ENCODE assay signal across 15 cellular contexts in the genomic region with DNA sequence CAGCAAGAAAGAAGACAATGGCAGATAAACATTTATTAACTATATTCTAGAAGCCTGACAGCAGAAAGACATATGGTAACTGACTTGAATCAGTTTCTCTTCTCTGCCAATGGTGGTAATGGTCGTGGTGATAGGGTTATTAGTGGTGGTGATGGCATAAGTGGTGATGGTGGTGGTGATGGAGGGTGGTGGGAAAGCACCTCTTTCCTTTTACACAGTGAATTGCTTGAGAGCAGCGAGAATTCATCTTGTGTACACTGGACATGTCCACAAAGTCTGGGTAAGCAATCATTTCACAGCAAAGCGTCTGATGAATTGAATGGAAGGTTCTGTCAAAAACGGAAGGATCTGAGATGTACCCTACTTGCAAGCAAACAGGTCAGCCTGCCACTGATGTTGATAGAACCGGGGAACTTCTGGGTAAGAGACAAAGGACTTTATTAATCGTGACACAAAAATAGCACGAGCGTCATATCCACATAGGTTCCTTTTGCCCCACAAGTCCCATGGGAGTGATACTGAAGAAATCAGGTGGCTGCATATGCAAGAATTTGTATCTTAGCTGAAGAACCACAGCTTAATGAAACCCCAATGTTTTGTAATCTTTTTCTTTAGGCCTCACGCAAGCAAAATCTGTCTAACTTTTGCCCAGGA. TPM values are rescaled to one million over a fixed set of nuclear protein-coding genes. Genes with fewer than 3 reads are reported as not detected.
DNase-seq lines count a peak whose midpoint lies in the region; ATAC-seq, FAIRE-seq and TF ChIP-seq lines count a peak whose summit lies in the region.
"Had no signal": no experiment of that assay in that cellular context is flagged by ENCODE, and none has a peak within 500 bp of the region (broad histone marks: within the 10 kb centered on the region; RNA-seq: fewer than 3 reads in every experiment).

No MANE protein-coding gene starts in this region.

- WGBS in HepG2 (ENCODE audit: low lambda C conversion rate), result 35% methylated on average over 9 of the region's 9 CpGs

- no peak overlapping the region for H3K27ac ChIP-seq in HepG2 (ENCODE audit: extremely low read length, insufficient read depth, low read length)
- H3K27ac ChIP-seq: heart left ventricle, prostate gland had no signal

- no peaks in the 10 kb centered on the region for H4K20me1 ChIP-seq in HepG2 (ENCODE audit: insufficient read depth, low read length)

- in situ Hi-C loops in HepG2 (cut with HindIII; ENCODE audit: extremely low pct_ligation_motif_present, low pct_unique_long_range_greater_than_20kb), result no loop called here

- H3K4me2 ChIP-seq in HepG2 (ENCODE audit: low read depth, low read length), result no peak overlapping the region

- TF ChIP-seq CTCF in HepG2 (CRISPR knock-in tag; IDR thresholded peaks at IDR 0.05), result no peak

- peaks cover 18 to 24% of the 10 kb centered on the region in 2 donors for H3K4me1 Mint-ChIP-seq in stimulated activated naive B cell treated with anti-CD40 and anti-IgM and Interleukin-4, amounts not matched to agents 10 μg/mL and 1 μg/mL and 100 μg/mL, for 72 hours

- H3K79me2 ChIP-seq in HepG2 (ENCODE audit: insufficient read depth, low read length), result no peaks in the 10 kb centered on the region

- no peak overlapping the region for H3K4me3 ChIP-seq in HepG2 (replicated peaks in 1 of 3; ENCODE audit: insufficient read depth in 1 of 3, low read depth in 2 of 3, low read length in 3 of 3)
- H3K4me3 ChIP-seq: heart left ventricle, prostate gland had no signal

- 0 out of 2 replicates have a peak, but pooled peaks cover under 1% of the 10 kb centered on the region for H3K4me1 ChIP-seq in HepG2 (ENCODE audit: insufficient read depth, low read length)
- H3K4me1 ChIP-seq: prostate gland had no signal

- ATAC-seq in GM18909 (IDR thresholded peaks at IDR 0.05; ENCODE audit: poor library complexity, unreplicated experiment) (peak; percentile 90), GM21786 (IDR thresholded peaks at IDR 0.05; ENCODE audit: unreplicated experiment) (peak; percentile 83), HG03196 (IDR thresholded peaks at IDR 0.05; ENCODE audit: unreplicated experiment) (peak; percentile 81), HepG2 (no peak)
- ATAC-seq in stimulated activated naive B cell treated with anti-CD40 and anti-IgM and Interleukin-4, amounts not matched to agents 10 μg/mL and 1 μg/mL and 100 μg/mL, for 72 hours (replicated peaks), result peak; percentile 93 to 94
- ATAC-seq: heart left ventricle had no signal

- TF ChIP-seq EP300 in HepG2 (IDR thresholded peaks at IDR 0.05; ENCODE audit: low read depth in 2 of 2, low read length in 2 of 2), result no peak
- TF ChIP-seq EP300 in HepG2 (CRISPR knock-in tag; IDR thresholded peaks at IDR 0.05; ENCODE audit: borderline replicate concordance), result no peak

- H3K4me3 Mint-ChIP-seq in stimulated activated naive B cell treated with anti-CD40 and anti-IgM and Interleukin-4, amounts not matched to agents 10 μg/mL and 1 μg/mL and 100 μg/mL, for 72 hours, result peak overlapping the region; percentile 21 to 47

- H3K9ac ChIP-seq in HepG2 (ENCODE audit: insufficient read depth, low read depth, low read length), result no peak overlapping the region

- H3K27ac Mint-ChIP-seq in stimulated activated naive B cell treated with anti-CD40 and anti-IgM and Interleukin-4, amounts not matched to agents 10 μg/mL and 1 μg/mL and 100 μg/mL, for 72 hours, result peak overlapping the region; percentile 90

- no peak overlapping the region for H2AFZ ChIP-seq in HepG2 (ENCODE audit: low read length)

- no peaks in the 10 kb centered on the region for H3K36me3 ChIP-seq in HepG2 (replicated peaks in 1 of 2; ENCODE audit: control insufficient read depth in 1 of 2, insufficient read depth in 2 of 2, low read length in 2 of 2)
- H3K36me3 ChIP-seq: heart left ventricle, prostate gland had no signal

- intact Hi-C loops in HepG2 (cut with micrococcal nuclease; ENCODE audit: unreplicated experiment), result no loop called here

- no peaks in the 10 kb centered on the region for H3K27me3 Mint-ChIP-seq in stimulated activated naive B cell treated with anti-CD40 and anti-IgM and Interleukin-4, amounts not matched to agents 10 μg/mL and 1 μg/mL and 100 μg/mL, for 72 hours

- H3K9me3 Mint-ChIP-seq in stimulated activated naive B cell treated with anti-CD40 and anti-IgM and Interleukin-4, amounts not matched to agents 10 μg/mL and 1 μg/mL and 100 μg/mL, for 72 hours, result no peaks in the 10 kb centered on the region

- no peaks in the 10 kb centered on the region for H3K27me3 ChIP-seq in HepG2 (ENCODE audit: control insufficient read depth in 1 of 2, insufficient read depth in 2 of 2, low read length in 2 of 2)
- H3K27me3 ChIP-seq: heart left ventricle had no signal

- POLR2A ChIA-PET in HepG2 (lab: Yijun Ruan, JAX), result no interaction called here

- no peaks in the 10 kb centered on the region for H3K9me3 ChIP-seq in HepG2 (ENCODE audit: low read length)
- H3K9me3 ChIP-seq: heart left ventricle, prostate gland had no signal

- no TSS peak for BruUV-seq in HepG2 (replicated peaks; lab: Mats Ljungman, UMichigan)

- CTCF ChIA-PET in HepG2 (lab: Yijun Ruan, JAX; ENCODE audit: low intra/inter-chr PET ratio, low total read pairs), result no interaction called here

- no peaks in the 10 kb centered on the region for H3K36me3 Mint-ChIP-seq in stimulated activated naive B cell treated with anti-CD40 and anti-IgM and Interleukin-4, amounts not matched to agents 10 μg/mL and 1 μg/mL and 100 μg/mL, for 72 hours

- TF ChIP-seq RAD21 in HepG2 (CRISPR knock-in tag; IDR thresholded peaks at IDR 0.05), result no peak

- DNase-seq in stimulated activated naive B cell treated with anti-CD40 and anti-IgM and Interleukin-4, amounts not matched to agents 10 μg/mL and 1 μg/mL and 100 μg/mL, for 72 hours, result peak; percentile 50
- DNase-seq in HepG2 (ENCODE audit: low spot score) (no peak), SHP77 treated with DMSO at 0.1 percent for 48 hours (lab: John Stamatoyannopoulos, UW) (no peak), NCI-H2081 (lab: John Stamatoyannopoulos, UW) (no peak)
- DNase-seq: Calu3; heart left ventricle; NCI-H2081 treated with DMSO at 0.1 percent for 48 hours; stimulated activated CD4-positive, alpha-beta T cell treated with anti-CD3 and anti-CD28 coated beads, Interleukin-4, amount 100 ng/mL, for 4 hours; T1000 had no signal

- no peak for FAIRE-seq in HepG2 (lab: Jason Lieb, UNC)
- FAIRE-seq: astrocyte, endometrium had no signal

- TF ChIP-seq POLR2A in HepG2 (IDR thresholded peaks at IDR 0.05; ENCODE audit: insufficient read depth in 1 of 2, low read depth in 2 of 2, low read length in 2 of 2), result no peak

TF ChIP-seq in HepG2, 621 proteins besides CTCF, POLR2A, EP300 and RAD21 (continues in another document):
- no peak for TF ChIP-seq RARA (CRISPR knock-in tag; IDR thresholded peaks at IDR 0.05)
- TF ChIP-seq, protein P1, sequence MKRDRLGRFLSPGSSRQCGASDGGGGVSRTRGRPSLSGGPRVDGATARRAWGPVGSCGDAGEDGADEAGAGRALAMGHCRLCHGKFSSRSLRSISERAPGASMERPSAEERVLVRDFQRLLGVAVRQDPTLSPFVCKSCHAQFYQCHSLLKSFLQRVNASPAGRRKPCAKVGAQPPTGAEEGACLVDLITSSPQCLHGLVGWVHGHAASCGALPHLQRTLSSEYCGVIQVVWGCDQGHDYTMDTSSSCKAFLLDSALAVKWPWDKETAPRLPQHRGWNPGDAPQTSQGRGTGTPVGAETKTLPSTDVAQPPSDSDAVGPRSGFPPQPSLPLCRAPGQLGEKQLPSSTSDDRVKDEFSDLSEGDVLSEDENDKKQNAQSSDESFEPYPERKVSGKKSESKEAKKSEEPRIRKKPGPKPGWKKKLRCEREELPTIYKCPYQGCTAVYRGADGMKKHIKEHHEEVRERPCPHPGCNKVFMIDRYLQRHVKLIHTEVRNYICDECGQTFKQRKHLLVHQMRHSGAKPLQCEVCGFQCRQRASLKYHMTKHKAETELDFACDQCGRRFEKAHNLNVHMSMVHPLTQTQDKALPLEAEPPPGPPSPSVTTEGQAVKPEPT (CRISPR knock-in tag; IDR thresholded peaks at IDR 0.05; ENCODE audit: low read depth), result no peak
- TF ChIP-seq ZNF12 (CRISPR knock-in tag; IDR thresholded peaks at IDR 0.05), result no peak
- TF ChIP-seq CREM (IDR thresholded peaks at IDR 0.05), result no peak
- no peak for TF ChIP-seq CREM (CRISPR knock-in tag; IDR thresholded peaks at IDR 0.05)
- no peak for TF ChIP-seq KDM6A (CRISPR knock-in tag; IDR thresholded peaks at IDR 0.05; ENCODE audit: low read depth)
- no peak for TF ChIP-seq RFX1 (IDR thresholded peaks at IDR 0.05)
- no peak for TF ChIP-seq DNMT3B (CRISPR knock-in tag; conservative IDR thresholded peaks at IDR 0.05)
- no peak for TF ChIP-seq HOXA7 (CRISPR knock-in tag; IDR thresholded peaks at IDR 0.05)
- no peak for TF ChIP-seq ZNF672 (CRISPR knock-in tag; IDR thresholded peaks at IDR 0.05)

RNA-seq across cellular contexts. Expression of a gene that starts 23.5 kb away (rescaled TPM):
- total RNA-seq in HepG2 (2016; rRNA removed; fragmentation: Illumina TruSeq; extraction: Trizol), result 33.3 and 50.5 TPM in 2 replicates
- total RNA-seq in HepG2 (2016; cell fraction: cytosol; rRNA removed; fragmentation: Illumina TruSeq; extraction: Trizol; ENCODE audit: low read depth), result 28.9 and 36.1 TPM in 2 replicates
- total RNA-seq in HepG2 (2016; cell fraction: insoluble cytoplasmic fraction; rRNA removed; fragmentation: Illumina TruSeq; extraction: Trizol), result 34.4 and 49.1 TPM in 2 replicates
- 27.1 and 27.6 TPM in 2 replicates for total RNA-seq in HepG2 (2016; cell fraction: membrane; rRNA removed; fragmentation: Illumina TruSeq; extraction: Trizol)
- 56.8 and 57.7 TPM in 2 replicates for total RNA-seq in HepG2 (2016; cell fraction: nucleus; rRNA removed; fragmentation: Illumina TruSeq; extraction: Trizol)
- polyA plus RNA-seq in HepG2 (2011; rRNA removed), result 15.4 and 19.2 TPM in 2 replicates
- polyA plus RNA-seq in HepG2 (2011; cell fraction: cytosol; rRNA removed), result 12.9 and 15.0 TPM in 2 replicates
- polyA plus RNA-seq in HepG2 (2011; cell fraction: nucleus; rRNA removed), result 10.9 and 12.9 TPM in 2 replicates
- 17.7 and 18.8 TPM in 2 replicates for polyA plus RNA-seq in HepG2 (2012)
- polyA plus RNA-seq in HepG2 (2016; cell fraction: cytosol; fragmentation: Illumina TruSeq; extraction: Trizol; ENCODE audit: low read depth), result 0.88 and 1.2 TPM in 2 replicates
- 17.3 and 19.4 TPM in 2 replicates for polyA plus RNA-seq in HepG2 (2016; cell fraction: insoluble cytoplasmic fraction; fragmentation: Illumina TruSeq; extraction: Trizol; ENCODE audit: low read depth)
- polyA plus RNA-seq in HepG2 (2016; cell fraction: membrane; fragmentation: Illumina TruSeq; extraction: Trizol; ENCODE audit: low read depth), result 4.4 and 4.8 TPM in 2 replicates
- polyA plus RNA-seq in HepG2 (2016; cell fraction: nucleus; fragmentation: Illumina TruSeq; extraction: Trizol; ENCODE audit: insufficient read depth, low read depth), result 13.6 and 14.4 TPM in 2 replicates
- 11.9 and 39.7 TPM in 2 replicates for polyA minus RNA-seq in HepG2 (2011; rRNA and poly(A)+ RNA removed; ENCODE audit: low replicate concordance)
- 27.3 and 30.9 TPM in 2 replicates for polyA minus RNA-seq in HepG2 (2011; cell fraction: cytosol; rRNA and poly(A)+ RNA removed)
- 86.3 and 98.5 TPM in 2 replicates for polyA minus RNA-seq in HepG2 (2011; cell fraction: nucleus; rRNA and poly(A)+ RNA removed)
